In genomic region chr1:114077188-114077587, GRCh38 we compare ENCODE assay signal across 29 cellular contexts.
"Had no signal": no experiment of that assay in that cellular context is flagged by ENCODE, and none has a peak within 500 bp of the region (broad histone marks: within the 10 kb centered on the region; RNA-seq: fewer than 3 reads in every experiment).

No MANE protein-coding gene starts in this region.

- H3K36me3 ChIP-seq: ascending aorta, breast epithelium, cardiac muscle cell, colonic mucosa, esophagus squamous epithelium, gastroesophageal sphincter, heart right ventricle had no signal

- H3K27me3 ChIP-seq: ascending aorta, breast epithelium, colonic mucosa, esophagus squamous epithelium, gastroesophageal sphincter, heart right ventricle had no signal

- H3K4me1 ChIP-seq: breast epithelium, colonic mucosa had no signal

- H3K27ac ChIP-seq: ascending aorta, breast epithelium, cardiac muscle cell, colonic mucosa, epithelial cell of prostate, esophagus squamous epithelium, gastroesophageal sphincter, heart right ventricle had no signal

- H3K9me3 ChIP-seq: colonic mucosa had no signal

- H3K4me3 ChIP-seq: ascending aorta, breast epithelium, cardiac muscle cell, colonic mucosa, esophagus squamous epithelium, gastroesophageal sphincter, heart right ventricle had no signal

- DNase-seq: activated CD4-positive, alpha-beta memory T cell treated with anti-CD3 and anti-CD28 coated beads, Interleukin-2, amount 10 ng/mL, durations not matched to agents 7 days and 5 days; activated CD4-positive, alpha-beta T cell treated with anti-CD3 and anti-CD28 coated beads for 1 hour; activated CD4-positive, alpha-beta T cell treated with anti-CD3 and anti-CD28 coated beads for 4 hours; activated CD4-positive, alpha-beta T cell treated with anti-CD3 and anti-CD28 coated beads, Interleukin-2, amount 10 ng/mL, durations not matched to agents 7 days and 5 days; activated CD4-positive, alpha-beta T cell treated with anti-CD3 and anti-CD28 coated beads, Interleukin-2, amount 50 U/mL, for 4 hours; activated CD8-positive, alpha-beta memory T cell treated with anti-CD3 and anti-CD28 coated beads, Interleukin-2, amount 50 U/mL, for 48 hours; activated gamma-delta T cell; activated naive CD4-positive, alpha-beta T cell; activated naive CD4-positive, alpha-beta T cell treated with anti-CD3 and anti-CD28 coated beads, Interleukin-2, amount 10 ng/mL, durations not matched to agents 7 days and 5 days; activated naive CD8-positive, alpha-beta T cell treated with anti-CD3 and anti-CD28 coated beads, Interleukin-2, amount 10 ng/mL, durations not matched to agents 7 days and 5 days; activated T-cell treated with anti-CD3 and anti-CD28 coated beads for 4 hours; activated T-cell treated with anti-CD3 and anti-CD28 coated beads, Interleukin-2, amount 50 U/mL, for 24 hours; activated T-cell treated with anti-CD3 and anti-CD28 coated beads, Interleukin-2, amount 50 U/mL, for 72 hours; central memory CD4-positive, alpha-beta T cell; colonic mucosa; effector CD8-positive, alpha-beta T cell; esophagus squamous epithelium; foreskin melanocyte; heart right ventricle; T-helper 2 cell had no signal

- ATAC-seq: activated naive CD4-positive, alpha-beta T cell treated with anti-CD3 and anti-CD28 coated beads, Interleukin-2, amount 50 U/mL, for 72 hours; activated T-cell treated with anti-CD3 and anti-CD28 coated beads, Interleukin-2, amount 50 U/mL, for 72 hours; gastroesophageal sphincter had no signal

- FAIRE-seq: endometrium, endothelial cell of umbilical vein had no signal

- H3K36me3 Mint-ChIP-seq: activated naive CD4-positive, alpha-beta T cell treated with anti-CD3 and anti-CD28 coated beads, Interleukin-2, amount 10 ng/mL, durations not matched to agents 7 days and 5 days; brain had no signal

- H3K4me3 Mint-ChIP-seq: activated CD4-positive, alpha-beta memory T cell treated with anti-CD3 and anti-CD28 coated beads, Interleukin-2, amount 10 ng/mL, durations not matched to agents 7 days and 5 days; activated CD4-positive, alpha-beta T cell treated with anti-CD3 and anti-CD28 coated beads, Interleukin-2, amount 10 ng/mL, durations not matched to agents 7 days and 5 days; activated naive CD4-positive, alpha-beta T cell treated with anti-CD3 and anti-CD28 coated beads, Interleukin-2, amount 10 ng/mL, durations not matched to agents 7 days and 5 days; activated naive CD8-positive, alpha-beta T cell treated with anti-CD3 and anti-CD28 coated beads, Interleukin-2, amount 10 ng/mL, durations not matched to agents 7 days and 5 days; activated T-cell treated with anti-CD3 and anti-CD28 coated beads, Interleukin-2, amount 50 U/mL, for 24 hours; activated T-cell treated with anti-CD3 and anti-CD28 coated beads, Interleukin-2, amount 50 U/mL, for 72 hours; brain had no signal

- H3K27ac Mint-ChIP-seq: activated CD4-positive, alpha-beta memory T cell treated with anti-CD3 and anti-CD28 coated beads, Interleukin-2, amount 10 ng/mL, durations not matched to agents 7 days and 5 days; activated CD4-positive, alpha-beta T cell treated with anti-CD3 and anti-CD28 coated beads, Interleukin-2, amount 10 ng/mL, durations not matched to agents 7 days and 5 days; activated naive CD4-positive, alpha-beta T cell treated with anti-CD3 and anti-CD28 coated beads, Interleukin-2, amount 10 ng/mL, durations not matched to agents 7 days and 5 days; activated naive CD8-positive, alpha-beta T cell treated with anti-CD3 and anti-CD28 coated beads, Interleukin-2, amount 10 ng/mL, durations not matched to agents 7 days and 5 days; activated T-cell treated with anti-CD3 and anti-CD28 coated beads, Interleukin-2, amount 50 U/mL, for 24 hours; brain had no signal
